8 cellular contexts compared by ENCODE assay signal in the genomic region with DNA sequence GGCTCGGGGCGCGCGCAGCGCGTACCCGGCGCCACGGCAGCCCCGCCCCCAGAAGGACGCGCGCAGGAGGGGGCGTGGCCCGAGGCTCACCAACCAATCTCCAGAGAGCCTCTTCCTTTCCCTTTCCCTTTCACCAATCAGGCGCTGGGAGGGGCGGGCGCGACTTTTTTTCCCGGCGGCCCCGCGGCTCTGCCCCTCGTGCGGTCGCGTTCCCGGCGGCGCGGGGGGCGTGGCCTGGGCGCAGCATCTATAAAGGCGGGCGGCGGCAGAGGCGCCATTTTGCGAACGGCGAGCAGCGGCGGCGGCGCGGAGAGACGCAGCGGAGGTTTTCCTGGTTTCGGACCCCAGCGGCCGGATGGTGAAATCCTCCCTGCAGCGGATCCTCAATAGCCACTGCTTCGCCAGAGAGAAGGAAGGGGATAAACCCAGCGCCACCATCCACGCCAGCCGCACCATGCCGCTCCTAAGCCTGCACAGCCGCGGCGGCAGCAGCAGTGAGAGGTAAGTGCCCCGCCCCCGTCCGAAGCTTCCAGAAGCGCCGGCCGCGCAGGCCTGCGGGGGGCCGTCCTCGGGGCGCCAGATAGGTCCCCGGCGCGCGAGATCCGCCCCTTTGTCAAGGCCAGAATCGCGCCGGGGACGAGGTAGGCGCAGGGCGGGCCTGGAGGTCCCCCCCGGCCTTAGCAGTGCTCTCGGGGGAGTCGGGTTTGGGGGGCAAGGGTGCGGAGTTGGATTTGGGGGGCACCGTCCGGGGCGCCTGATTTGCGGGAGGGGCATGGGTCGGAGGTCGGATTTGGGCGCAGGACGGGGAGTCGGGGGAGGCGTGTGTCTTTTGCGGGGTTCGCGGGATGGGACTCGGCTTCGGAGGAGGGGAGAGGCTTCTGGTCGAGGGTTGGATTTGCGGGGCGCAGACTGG. TPM values are rescaled to one million over a fixed set of nuclear protein-coding genes. Genes with fewer than 3 reads are reported as not detected.
A peak's percentile ranks its signal among the peaks of the same experiment; 100 is the strongest.
DNase-seq lines count a peak whose midpoint lies in the region; ATAC-seq and TF ChIP-seq lines count a peak whose summit lies in the region.

No MANE protein-coding gene starts in this region.

- peak overlapping the region; percentile 87 to 99 (median 95) for H3K27ac Mint-ChIP-seq in CD14-positive monocyte
- peak overlapping the region; percentile 90 for H3K27ac Mint-ChIP-seq in activated CD8-positive, alpha-beta T cell treated with anti-CD3 and anti-CD28 coated beads for 36 hours

- WGBS in lung, 2 donors: 1% methylated on average over 95 to 103 of the region's 103 CpGs

- POLR2A ChIA-PET in activated CD8-positive, alpha-beta T cell treated with anti-CD3 and anti-CD28 coated beads for 36 hours (lab: Charles Lee): interaction anchor here (0.6 to 11.0 kb wide), 24 partner anchors 9 to 1095 kb away, joined by 3 to 102 read pairs (median 4); a partner anchor contains a TSS

- TF ChIP-seq CTCF in CD14-positive monocyte (IDR thresholded peaks at IDR 0.05) (no peak), lung (IDR thresholded peaks at IDR 0.05; ENCODE audit: control extremely low read depth, extremely low read depth) (peak; percentile 1)
- no peak for TF ChIP-seq CTCF in activated CD8-positive, alpha-beta T cell treated with anti-CD3 and anti-CD28 coated beads for 36 hours (IDR thresholded peaks at IDR 0.05)

- peaks cover 0 to 2% (median 2%) of the 10 kb centered on the region in 3 donors for H3K27me3 Mint-ChIP-seq in CD14-positive monocyte (ENCODE audit: low read depth in 3 of 3)
- no peaks in the 10 kb centered on the region for H3K27me3 Mint-ChIP-seq in activated CD8-positive, alpha-beta T cell treated with anti-CD3 and anti-CD28 coated beads for 36 hours

- intact Hi-C loops in CD14-positive monocyte (cut with micrococcal nuclease): loop anchor here (2.0 to 10.0 kb wide), 4 partner anchors 58 to 345 kb away; a partner anchor contains a TSS
- intact Hi-C loops in activated CD8-positive, alpha-beta T cell treated with anti-CD3 and anti-CD28 coated beads for 36 hours (cut with micrococcal nuclease): loop anchor here (2.0 kb wide), 1 partner anchor 31 kb away; no protein-coding TSS in a partner anchor

- H3K27ac ChIP-seq in lung (ENCODE audit: low read depth in 1 of 2, low read length in 1 of 2): peak overlapping the region; percentile 99

- H3K36me3 Mint-ChIP-seq in CD14-positive monocyte: peaks cover 13 to 28% of the 10 kb centered on the region in 2 donors
- H3K36me3 Mint-ChIP-seq in activated CD8-positive, alpha-beta T cell treated with anti-CD3 and anti-CD28 coated beads for 36 hours (ENCODE audit: low read depth): peaks cover 39% of the 10 kb centered on the region

- peaks cover 0 to 7% (median 0%) of the 10 kb centered on the region in 7 donors for H3K9me3 Mint-ChIP-seq in CD14-positive monocyte
- H3K9me3 Mint-ChIP-seq in activated CD8-positive, alpha-beta T cell treated with anti-CD3 and anti-CD28 coated beads for 36 hours: no peaks in the 10 kb centered on the region

- peak overlapping the region; percentile 81 for H3K4me3 ChIP-seq in lung

- ATAC-seq in GM19372 (IDR thresholded peaks at IDR 0.05; ENCODE audit: low read depth, unreplicated experiment) (peak; percentile 60), lung (ENCODE audit: insufficient read depth, low FRiP score) (peak; percentile 75)
- ATAC-seq in activated CD8-positive, alpha-beta T cell treated with anti-CD3 and anti-CD28 coated beads for 36 hours: peak; percentile 80

- H3K4me1 ChIP-seq in lung (ENCODE audit: control insufficient read depth in 2 of 2, insufficient read depth in 2 of 2, low read length in 2 of 2): peaks cover 3 to 12% of the 10 kb centered on the region in 2 donors

- no peaks in the 10 kb centered on the region for H3K9me3 ChIP-seq in lung (ENCODE audit: control insufficient read depth in 2 of 2, insufficient read depth in 1 of 2, low read length in 1 of 2)

- peaks cover 65% of the 10 kb centered on the region for H3K4me1 Mint-ChIP-seq in CD14-positive monocyte
- peaks cover 35% of the 10 kb centered on the region for H3K4me1 Mint-ChIP-seq in activated CD8-positive, alpha-beta T cell treated with anti-CD3 and anti-CD28 coated beads for 36 hours (ENCODE audit: low read depth)

- DNase-seq in CD14-positive monocyte (ENCODE audit: low spot score) (peak; percentile 98), HK-2 (ENCODE audit: unreplicated experiment) (peak; percentile 99), NCI-H82 treated with DMSO at 0.1 percent for 48 hours (lab: John Stamatoyannopoulos, UW; ENCODE audit: unreplicated experiment) (peak; percentile 84), ecto neural progenitor cell (ENCODE audit: low spot score) (peak; percentile 99), lung (ENCODE audit: low spot score) (peak; percentile 99)
- DNase-seq in activated CD8-positive, alpha-beta T cell treated with anti-CD3 and anti-CD28 coated beads for 36 hours: peak; percentile 98
- DNase-seq in stimulated activated CD4-positive, alpha-beta T cell treated with anti-CD3 and anti-CD28 coated beads, TNF-alpha, amount 100 ng/mL, for 24 hours (ENCODE audit: low read depth in 3 of 3): peak; percentile 97 to 99 (median 98)

- peak overlapping the region; percentile 92 to 98 for H3K4me3 Mint-ChIP-seq in CD14-positive monocyte
- H3K4me3 Mint-ChIP-seq in activated CD8-positive, alpha-beta T cell treated with anti-CD3 and anti-CD28 coated beads for 36 hours: peak overlapping the region; percentile 85

- H3K27me3 ChIP-seq in lung (ENCODE audit: control insufficient read depth, insufficient read depth): no peaks in the 10 kb centered on the region

- peaks cover 4 to 19% of the 10 kb centered on the region in 2 donors for H3K36me3 ChIP-seq in lung (ENCODE audit: control insufficient read depth in 2 of 2, insufficient read depth in 2 of 2, low read length in 2 of 2)

- CTCF ChIA-PET in activated CD8-positive, alpha-beta T cell treated with anti-CD3 and anti-CD28 coated beads for 36 hours (lab: Charles Lee): interaction anchor here (0.8 to 0.9 kb wide), 2 partner anchors 11 to 15 kb away, joined by 3 to 5 read pairs; no protein-coding TSS in a partner anchor

RNA-seq across cellular contexts. Expression of a gene that starts 12.5 kb away (rescaled TPM):
- polyA plus RNA-seq in CD14-positive monocyte (1 to 10 TPM; 2.9 to 6.3 TPM), lung (1 to 10 TPM in 1 of 2 donors, under 1 TPM in 1; 0.81 to 7.4 TPM)
- total RNA-seq in activated CD8-positive, alpha-beta T cell treated with anti-CD3 and anti-CD28 coated beads for 36 hours: not detected
- total RNA-seq in lung: 1 to 10 TPM in 1 of 2 donors, under 1 TPM in 1; 0.31 to 6.7 TPM

RNA-seq across cellular contexts. Expression of a gene that starts 13.3 kb away (rescaled TPM):
- polyA plus RNA-seq in CD14-positive monocyte (under 1 TPM; 0.38 to 0.50 TPM), lung (1 to 10 TPM in 1 of 2 donors, under 1 TPM in 1; 0.69 to 1.1 TPM)
- 1 to 10 TPM; 1.0 TPM for total RNA-seq in activated CD8-positive, alpha-beta T cell treated with anti-CD3 and anti-CD28 coated beads for 36 hours
- 1 to 10 TPM in 1 of 2 donors, under 1 TPM in 1; 0.61 to 2.3 TPM for total RNA-seq in lung

RNA-seq across cellular contexts. Expression of a gene that starts 20.4 kb away (rescaled TPM):
- polyA plus RNA-seq in CD14-positive monocyte (not detected), lung (1 to 10 TPM in 1 of 2 donors, under 1 TPM in 1; 0.73 to 1.4 TPM)
- 1 to 10 TPM; 4.5 to 6.1 TPM for total RNA-seq in activated CD8-positive, alpha-beta T cell treated with anti-CD3 and anti-CD28 coated beads for 36 hours
- 1 to 10 TPM; 2.1 to 3.5 TPM for total RNA-seq in lung

RNA-seq across cellular contexts. Expression of a gene that starts 32.9 kb away (rescaled TPM):
- 10 to 100 TPM in 1 of 2 donors, 1 to 10 TPM in 1; 8.0 to 11.6 TPM for polyA plus RNA-seq in CD14-positive monocyte
- 100 to 1,000 TPM; 157 to 163 TPM for total RNA-seq in activated CD8-positive, alpha-beta T cell treated with anti-CD3 and anti-CD28 coated beads for 36 hours
- total RNA-seq in lung: 100 to 1,000 TPM in 1 of 2 donors, 10 to 100 TPM in 1; 67.5 to 113 TPM
- 10 to 100 TPM; 37.2 to 58.5 TPM for polyA plus RNA-seq in lung

RNA-seq across cellular contexts. Expression of a gene that starts 33.4 kb away (rescaled TPM):
- polyA plus RNA-seq in CD14-positive monocyte (10 to 100 TPM; 62.1 to 69.0 TPM), lung (10 to 100 TPM; 70.1 to 76.4 TPM)
- 10 to 100 TPM; 65.3 to 72.8 TPM for total RNA-seq in activated CD8-positive, alpha-beta T cell treated with anti-CD3 and anti-CD28 coated beads for 36 hours
- 10 to 100 TPM; 64.4 to 64.6 TPM for total RNA-seq in lung

Comparison
In these comparisons a context has a peak if more than half of its experiments do, and no peak if none do; other contexts are left out.
1. Peak in every context shown above with its lines: DNase-seq, ATAC-seq, H3K4me3 ChIP-seq and H3K27ac ChIP-seq.